10 cellular contexts compared by ENCODE assay signal in genomic region chr6:55578537-55579363, GRCh38. TPM values are rescaled to one million over a fixed set of nuclear protein-coding genes. Genes with fewer than 3 reads are reported as not detected.
DNase-seq lines count a peak whose midpoint lies in the region; ATAC-seq and TF ChIP-seq lines count a peak whose summit lies in the region.
"Had no signal": no experiment of that assay in that cellular context is flagged by ENCODE, and none has a peak within 500 bp of the region (broad histone marks: within the 10 kb centered on the region; RNA-seq: fewer than 3 reads in every experiment).

Gene HMGCLL1 (minus strand): TSS chr6:55579192. CDS start chr6:55579055, 137 bp downstream.

- no peaks in the 10 kb centered on the region for H3K36me3 Mint-ChIP-seq in activated naive CD8-positive, alpha-beta T cell treated with anti-CD3 and anti-CD28 coated beads, Interleukin-2, amount 10 ng/mL, durations not matched to agents 7 days and 5 days
- no peaks in the 10 kb centered on the region for H3K36me3 Mint-ChIP-seq in activated naive CD8-positive, alpha-beta T cell treated with anti-CD3 and anti-CD28 coated beads, Interleukin-2, amount 50 U/mL, for 24 hours (ENCODE audit: low read depth)

- no peak for TF ChIP-seq POLR2A in suprapubic skin (IDR thresholded peaks at IDR 0.05)

- no peak within 1 kb of the TSS for H3K27ac Mint-ChIP-seq in activated naive CD8-positive, alpha-beta T cell treated with anti-CD3 and anti-CD28 coated beads, Interleukin-2, amount 10 ng/mL, durations not matched to agents 7 days and 5 days
- H3K27ac Mint-ChIP-seq in activated naive CD8-positive, alpha-beta T cell treated with anti-CD3 and anti-CD28 coated beads, Interleukin-2, amount 50 U/mL, for 24 hours = no peak within 1 kb of the TSS
- H3K27ac Mint-ChIP-seq: naive B cell had no signal

- intact Hi-C loops in left lung (cut with DNase I) = no loop called here

- no peaks in the 10 kb centered on the region for H3K36me3 ChIP-seq in duodenal mucosa (ENCODE audit: control insufficient read depth in 1 of 2, insufficient read depth in 2 of 2, low read length in 2 of 2)
- H3K36me3 ChIP-seq in left lung = no peaks in the 10 kb centered on the region
- H3K36me3 ChIP-seq in suprapubic skin = no peaks in the 10 kb centered on the region
- H3K36me3 ChIP-seq: BLaER1 treated with 17β-estradiol and CSF1 and Interleukin-3, amounts not matched to agents 10 nM and 100 nM had no signal

- TF ChIP-seq CTCF in left lung (IDR thresholded peaks at IDR 0.05) (no peak), suprapubic skin (IDR thresholded peaks at IDR 0.05) (no peak)

- peak; percentile 29 for DNase-seq in activated naive CD8-positive, alpha-beta T cell treated with anti-CD3 and anti-CD28 coated beads, Interleukin-2, amount 10 ng/mL, durations not matched to agents 7 days and 5 days
- no peak for DNase-seq in activated naive CD8-positive, alpha-beta T cell treated with anti-CD3 and anti-CD28 coated beads, Interleukin-2, amount 50 U/mL, for 24 hours
- peak; percentile 54 to 83 for DNase-seq in left lung
- peak in 1 of 2 donors; percentile 53 for DNase-seq in suprapubic skin (ENCODE audit: low spot score in 2 of 2)
- DNase-seq in NOMO-1 treated with DMSO at 0.1 percent for 48 hours (lab: John Stamatoyannopoulos, UW; ENCODE audit: unreplicated experiment) = no peak
- DNase-seq: naive B cell had no signal

- H3K27me3 Mint-ChIP-seq in activated naive CD8-positive, alpha-beta T cell treated with anti-CD3 and anti-CD28 coated beads, Interleukin-2, amount 10 ng/mL, durations not matched to agents 7 days and 5 days = peaks cover 5% of the 10 kb centered on the region
- H3K27me3 Mint-ChIP-seq in activated naive CD8-positive, alpha-beta T cell treated with anti-CD3 and anti-CD28 coated beads, Interleukin-2, amount 50 U/mL, for 24 hours = peaks cover 5% of the 10 kb centered on the region

- H3K9ac ChIP-seq in duodenal mucosa (ENCODE audit: low read depth in 1 of 2, low read length in 2 of 2) = no peak within 1 kb of the TSS
- H3K9ac ChIP-seq: BLaER1 treated with 17β-estradiol and CSF1 and Interleukin-3, amounts not matched to agents 10 nM and 100 nM had no signal

- no peak for ATAC-seq in activated naive CD8-positive, alpha-beta T cell treated with anti-CD3 and anti-CD28 coated beads, Interleukin-2, amount 10 ng/mL, durations not matched to agents 7 days and 5 days (ENCODE audit: low read depth)
- ATAC-seq in activated naive CD8-positive, alpha-beta T cell treated with anti-CD3 and anti-CD28 coated beads, Interleukin-2, amount 50 U/mL, for 24 hours = no peak
- ATAC-seq in left lung (peak; percentile 98), GM21528 (IDR thresholded peaks at IDR 0.05; ENCODE audit: low FRiP score, unreplicated experiment) (no peak), GM21619 (IDR thresholded peaks at IDR 0.05; ENCODE audit: unreplicated experiment) (no peak)

- POLR2A ChIA-PET in activated naive CD8-positive, alpha-beta T cell treated with anti-CD3 and anti-CD28 coated beads, Interleukin-2, amount 10 ng/mL, durations not matched to agents 7 days and 5 days (lab: Charles Lee) = no interaction called here

- H3K4me3 Mint-ChIP-seq in activated naive CD8-positive, alpha-beta T cell treated with anti-CD3 and anti-CD28 coated beads, Interleukin-2, amount 10 ng/mL, durations not matched to agents 7 days and 5 days = no peak within 1 kb of the TSS
- no peak within 1 kb of the TSS for H3K4me3 Mint-ChIP-seq in activated naive CD8-positive, alpha-beta T cell treated with anti-CD3 and anti-CD28 coated beads, Interleukin-2, amount 50 U/mL, for 24 hours
- H3K4me3 Mint-ChIP-seq: naive B cell had no signal

- H3K4me1 ChIP-seq in duodenal mucosa (ENCODE audit: control insufficient read depth in 1 of 2, insufficient read depth in 2 of 2, low read length in 2 of 2) (no peaks in the 10 kb centered on the region), left lung (no peaks in the 10 kb centered on the region), suprapubic skin (peaks cover 8% of the 10 kb centered on the region)
- H3K4me1 ChIP-seq: BLaER1 treated with 17β-estradiol and CSF1 and Interleukin-3, amounts not matched to agents 10 nM and 100 nM had no signal

- H3K27ac ChIP-seq in duodenal mucosa (ENCODE audit: low read depth, low read length) (no peak within 1 kb of the TSS), left lung (no peak within 1 kb of the TSS), suprapubic skin (no peak within 1 kb of the TSS)
- H3K27ac ChIP-seq: BLaER1 treated with 17β-estradiol and CSF1 and Interleukin-3, amounts not matched to agents 10 nM and 100 nM had no signal

- no peaks in the 10 kb centered on the region for H3K4me1 Mint-ChIP-seq in activated naive CD8-positive, alpha-beta T cell treated with anti-CD3 and anti-CD28 coated beads, Interleukin-2, amount 10 ng/mL, durations not matched to agents 7 days and 5 days
- no peaks in the 10 kb centered on the region for H3K4me1 Mint-ChIP-seq in activated naive CD8-positive, alpha-beta T cell treated with anti-CD3 and anti-CD28 coated beads, Interleukin-2, amount 50 U/mL, for 24 hours
- H3K4me1 Mint-ChIP-seq: naive B cell had no signal

- WGBS in suprapubic skin = 8% methylated on average over 39 of the region's 49 CpGs

- H3K4me3 ChIP-seq in duodenal mucosa (ENCODE audit: low read depth in 1 of 2, low read length in 2 of 2) (peak within 1 kb of the TSS; percentile 34 to 43), left lung (peak within 1 kb of the TSS; percentile 35 to 38), suprapubic skin (peak within 1 kb of the TSS; percentile 46)
- H3K4me3 ChIP-seq: BLaER1 treated with 17β-estradiol and CSF1 and Interleukin-3, amounts not matched to agents 10 nM and 100 nM had no signal

- no peak for TF ChIP-seq EP300 in suprapubic skin (IDR thresholded peaks at IDR 0.05)

- no peaks in the 10 kb centered on the region for H3K27me3 ChIP-seq in duodenal mucosa (ENCODE audit: control insufficient read depth in 1 of 2, insufficient read depth in 2 of 2, low read length in 2 of 2)
- peaks cover 0 to 15% of the 10 kb centered on the region in 2 donors for H3K27me3 ChIP-seq in left lung
- peaks cover 10% of the 10 kb centered on the region for H3K27me3 ChIP-seq in suprapubic skin
- H3K27me3 ChIP-seq: BLaER1 treated with 17β-estradiol and CSF1 and Interleukin-3, amounts not matched to agents 10 nM and 100 nM had no signal

- no peaks in the 10 kb centered on the region for H3K9me3 Mint-ChIP-seq in activated naive CD8-positive, alpha-beta T cell treated with anti-CD3 and anti-CD28 coated beads, Interleukin-2, amount 10 ng/mL, durations not matched to agents 7 days and 5 days
- peaks cover 7% of the 10 kb centered on the region for H3K9me3 Mint-ChIP-seq in activated naive CD8-positive, alpha-beta T cell treated with anti-CD3 and anti-CD28 coated beads, Interleukin-2, amount 50 U/mL, for 24 hours

- no peaks in the 10 kb centered on the region for H3K9me3 ChIP-seq in duodenal mucosa (ENCODE audit: control insufficient read depth in 1 of 2, low read length in 2 of 2)
- peaks cover 0 to under 1% of the 10 kb centered on the region in 2 donors for H3K9me3 ChIP-seq in left lung
- H3K9me3 ChIP-seq in suprapubic skin = no peaks in the 10 kb centered on the region

RNA-seq across cellular contexts. Expression of gene HMGCLL1, which starts in this region (rescaled TPM):
- not detected for total RNA-seq in activated naive CD8-positive, alpha-beta T cell treated with anti-CD3 and anti-CD28 coated beads, Interleukin-2, amount 10 ng/mL, durations not matched to agents 7 days and 5 days
- 1 to 10 TPM; 4.2 to 4.5 TPM for total RNA-seq in left lung
- under 1 TPM in 2 of 4 donors, not detected in 2; 0.23 to 0.62 TPM for total RNA-seq in suprapubic skin

Comparison
In these comparisons a context has a peak if more than half of its experiments do, and no peak if none do; other contexts are left out.
1. Peak in DNase-seq in activated naive CD8-positive, alpha-beta T cell treated with anti-CD3 and anti-CD28 coated beads, Interleukin-2, amount 10 ng/mL, durations not matched to agents 7 days and 5 days; RNA of the gene not detected or under 1 TPM.
2. DNase-seq: peak in left lung (2 of 2); none in activated naive CD8-positive, alpha-beta T cell treated with anti-CD3 and anti-CD28 coated beads, Interleukin-2, amount 50 U/mL, for 24 hours (single experiment) and NOMO-1 treated with DMSO at 0.1 percent for 48 hours (single experiment).
3. Peak in every context shown above with its lines, with median percentiles within 50 percentile points of each other: H3K4me3 ChIP-seq.